Comparison of ENCODE assay signal across 8 cellular contexts in genomic region chr6:149717588-149718458, GRCh38. TPM values are rescaled to one million over a fixed set of nuclear protein-coding genes. Genes with fewer than 3 reads are reported as not detected.
DNase-seq lines count a peak whose midpoint lies in the region; ATAC-seq and TF ChIP-seq lines count a peak whose summit lies in the region.

LATS1 (minus strand) TSS chr6:149718101; CDS start chr6:149702126, 15,975 bp downstream.

- H3K4me3 ChIP-seq in GM23338 (peak within 1 kb of the TSS; percentile 80), fibroblast of lung (replicated peaks in 1 of 4; ENCODE audit: control extremely low read depth in 1 of 4, insufficient read depth in 1 of 4, low read depth in 3 of 4, low read length in 4 of 4) (peak within 1 kb of the TSS; percentile 44 to 99 (median 86))

- H2AFZ ChIP-seq in GM23338 (peak within 1 kb of the TSS; percentile 93), fibroblast of lung (ENCODE audit: low read length) (peak within 1 kb of the TSS; percentile 95)

- H3K79me2 ChIP-seq in GM23338 (replicated peaks; ENCODE audit: insufficient read depth) (peaks cover 60% of the 10 kb centered on the region), fibroblast of lung (ENCODE audit: control insufficient read depth, insufficient read depth, low read length) (peaks cover 50% of the 10 kb centered on the region)

- H3K27me3 Mint-ChIP-seq in GM23338 (ENCODE audit: insufficient read depth, low read depth, poor library complexity), result peaks cover 1% of the 10 kb centered on the region
- no peaks in the 10 kb centered on the region for H3K27me3 Mint-ChIP-seq in naive thymus-derived CD8-positive, alpha-beta T cell

- H3K4me1 Mint-ChIP-seq in GM23338, result peaks cover 11% of the 10 kb centered on the region
- peaks cover 12 to 51% (median 36%) of the 10 kb centered on the region in 4 donors for H3K4me1 Mint-ChIP-seq in naive thymus-derived CD8-positive, alpha-beta T cell

- peak; percentile 93 for DNase-seq in Daoy (ENCODE audit: low read depth)
- peak; percentile 89 for DNase-seq in GM23338 (ENCODE audit: low spot score)
- peak; percentile 78 for DNase-seq in Kasumi-1 (lab: John Stamatoyannopoulos, UW)
- DNase-seq in RPMI8226, result peak; percentile 81
- peak; percentile 87 to 90 for DNase-seq in activated T-helper 1 cell treated with anti-CD3 and anti-CD28 coated beads, Interleukin-2, amount 50 U/mL, for 16 hours (ENCODE audit: low read depth in 1 of 2, low spot score in 1 of 2)
- peak; percentile 83 to 85 for DNase-seq in fibroblast of lung (ENCODE audit: low read depth in 2 of 2)
- peak; percentile 83 to 94 (median 91) for DNase-seq in naive thymus-derived CD8-positive, alpha-beta T cell
- peak; percentile 86 to 93 (median 88) for DNase-seq in stimulated activated naive CD4-positive, alpha-beta T cell (lab: John Stamatoyannopoulos, UW)

- no peaks in the 10 kb centered on the region for H3K9me2 ChIP-seq in GM23338 (ENCODE audit: insufficient read depth)

- H3K27ac ChIP-seq in GM23338 (ENCODE audit: low read depth) (peak within 1 kb of the TSS; percentile 96), fibroblast of lung (ENCODE audit: insufficient read depth, low read length) (peak within 1 kb of the TSS; percentile 93)

- H4K20me1 ChIP-seq in GM23338 (replicated peaks; ENCODE audit: insufficient read depth) (peaks cover 5% of the 10 kb centered on the region; the same call in 1 of the 2 replicates), fibroblast of lung (ENCODE audit: control insufficient read depth, extremely low read depth, insufficient read depth, low read length) (no peaks in the 10 kb centered on the region)

- H3K4me2 ChIP-seq in GM23338, result peak within 1 kb of the TSS; percentile 77
- H3K4me2 ChIP-seq in fibroblast of lung (ENCODE audit: extremely low read depth, insufficient read depth, low read length), result peak within 1 kb of the TSS; percentile 97

- H3K27ac Mint-ChIP-seq in GM23338, result peak within 1 kb of the TSS; percentile 95
- peak within 1 kb of the TSS; percentile 95 to 98 (median 97) for H3K27ac Mint-ChIP-seq in naive thymus-derived CD8-positive, alpha-beta T cell

- H3K36me3 ChIP-seq in GM23338 (ENCODE audit: insufficient read depth), result no peaks in the 10 kb centered on the region
- H3K36me3 ChIP-seq in fibroblast of lung (ENCODE audit: control insufficient read depth, insufficient read depth, low read length), result no peaks in the 10 kb centered on the region

- peak within 1 kb of the TSS; percentile 98 for H3K9ac ChIP-seq in fibroblast of lung (ENCODE audit: insufficient read depth, low read length)

- H3F3A ChIP-seq in GM23338 (replicated peaks; ENCODE audit: low read depth), result no peaks in the 10 kb centered on the region; the same call in 1 of the 2 replicates

- POLR2A ChIA-PET in naive thymus-derived CD8-positive, alpha-beta T cell (lab: Charles Lee), result interaction anchor here (0.5 to 3.8 kb wide), 14 partner anchors 11 to 651 kb away, joined by 3 to 66 read pairs (median 6); partner anchors contain the start of genes GINM1, KATNA1, NUP43 and PCMT1

- no peak for TF ChIP-seq CTCF in GM23338 (conservative IDR thresholded peaks at IDR 0.05; ENCODE audit: low read depth in 2 of 2)
- TF ChIP-seq CTCF in fibroblast of lung (conservative IDR thresholded peaks at IDR 0.05 in 1 of 2, IDR thresholded peaks at IDR 0.05 in 1 of 2; ENCODE audit: low read depth in 1 of 2, low read length in 2 of 2), result no peak

- H3K9me3 ChIP-seq in fibroblast of lung (ENCODE audit: control insufficient read depth, insufficient read depth, low read depth, low read length), result no peaks in the 10 kb centered on the region

- H3K27me3 ChIP-seq in GM23338 (ENCODE audit: insufficient read depth) (no peaks in the 10 kb centered on the region), fibroblast of lung (ENCODE audit: control insufficient read depth, insufficient read depth, low read length) (no peaks in the 10 kb centered on the region)

- H3K9me3 Mint-ChIP-seq in GM23338, result no peaks in the 10 kb centered on the region
- H3K9me3 Mint-ChIP-seq in naive thymus-derived CD8-positive, alpha-beta T cell, result no peaks in the 10 kb centered on the region

- ATAC-seq in GM23338, result peak; percentile 91
- peak; percentile 94 for ATAC-seq in naive thymus-derived CD8-positive, alpha-beta T cell

- H3K36me3 Mint-ChIP-seq in GM23338 (ENCODE audit: low read depth), result peaks cover 4% of the 10 kb centered on the region; the same call in 2 of the 3 replicates
- peaks cover 0 to 8% (median 0%) of the 10 kb centered on the region in 3 donors for H3K36me3 Mint-ChIP-seq in naive thymus-derived CD8-positive, alpha-beta T cell

- H3K4me1 ChIP-seq in GM23338 (ENCODE audit: insufficient read depth) (no peaks in the 10 kb centered on the region), fibroblast of lung (ENCODE audit: control insufficient read depth, extremely low read depth, insufficient read depth, low read length) (no peaks in the 10 kb centered on the region)

- peak within 1 kb of the TSS; percentile 85 for H3K4me3 Mint-ChIP-seq in GM23338
- H3K4me3 Mint-ChIP-seq in naive thymus-derived CD8-positive, alpha-beta T cell, result peak within 1 kb of the TSS; percentile 86 to 98 (median 93)

TF ChIP-seq in GM23338, 12 proteins besides CTCF, POLR2A, EP300 and RAD21:
- peak; percentile 30; the same call in 1 of the 2 replicates for TF ChIP-seq CREB1 (CRISPR knock-in tag; IDR thresholded peaks at IDR 0.05; ENCODE audit: low read depth)
- peak; percentile 91 for TF ChIP-seq POLR2AphosphoS5 (IDR thresholded peaks at IDR 0.05; ENCODE audit: low read depth)
- TF ChIP-seq NANOG (IDR thresholded peaks at IDR 0.05; ENCODE audit: borderline replicate concordance), result no peak
- no peak for TF ChIP-seq JUNB (IDR thresholded peaks at IDR 0.05; ENCODE audit: unreplicated experiment)
- peak; percentile 60 for TF ChIP-seq ETS1 (IDR thresholded peaks at IDR 0.05)
- no peak for TF ChIP-seq ZNF331 (CRISPR knock-in tag; IDR thresholded peaks at IDR 0.05; ENCODE audit: low read depth)
- no peak for TF ChIP-seq STAT1 (IDR thresholded peaks at IDR 0.05; ENCODE audit: unreplicated experiment)

RNA-seq across cellular contexts. Expression of gene LATS1, which starts in this region (rescaled TPM):
- total RNA-seq in Daoy (2014; rRNA removed; shearing (Covaris generic)), result 15.0 and 19.5 TPM in 2 replicates
- 17.2 and 18.8 TPM in 2 replicates for total RNA-seq in GM23338 (2014; rRNA removed; shearing (Covaris generic))
- polyA plus RNA-seq in GM23338 (2016; fragmentation: Nextera tagmentation; extraction: Ambion mirVana) (6.7 and 7.5 TPM in 2 replicates), fibroblast of lung (14.5 and 20.3 TPM in 2 replicates)
- total RNA-seq in fibroblast of lung, result 7.4 and 8.6 TPM in 2 replicates
- 6.3 and 9.9 TPM in 2 replicates for polyA plus RNA-seq in fibroblast of lung (2012)
- polyA minus RNA-seq in fibroblast of lung (ENCODE audit: low replicate concordance), result 13.4 and 16.3 TPM in 2 replicates
- total RNA-seq in naive thymus-derived CD8-positive, alpha-beta T cell, result 10 to 100 TPM; 45.1 to 55.7 TPM
- 10 to 100 TPM in 2 of 3 donors, 1 to 10 TPM in 1; 6.8 to 14.2 (median 14.1) TPM for polyA plus RNA-seq in naive thymus-derived CD8-positive, alpha-beta T cell

Comparison
In these comparisons a context has a peak if more than half of its experiments do, and no peak if none do; other contexts are left out.
1. Peak in every context shown above with its lines: DNase-seq, ATAC-seq, H3K4me3 ChIP-seq and H3K27ac ChIP-seq.